ENCODE assay signal across 10 cellular contexts in the genomic region with DNA sequence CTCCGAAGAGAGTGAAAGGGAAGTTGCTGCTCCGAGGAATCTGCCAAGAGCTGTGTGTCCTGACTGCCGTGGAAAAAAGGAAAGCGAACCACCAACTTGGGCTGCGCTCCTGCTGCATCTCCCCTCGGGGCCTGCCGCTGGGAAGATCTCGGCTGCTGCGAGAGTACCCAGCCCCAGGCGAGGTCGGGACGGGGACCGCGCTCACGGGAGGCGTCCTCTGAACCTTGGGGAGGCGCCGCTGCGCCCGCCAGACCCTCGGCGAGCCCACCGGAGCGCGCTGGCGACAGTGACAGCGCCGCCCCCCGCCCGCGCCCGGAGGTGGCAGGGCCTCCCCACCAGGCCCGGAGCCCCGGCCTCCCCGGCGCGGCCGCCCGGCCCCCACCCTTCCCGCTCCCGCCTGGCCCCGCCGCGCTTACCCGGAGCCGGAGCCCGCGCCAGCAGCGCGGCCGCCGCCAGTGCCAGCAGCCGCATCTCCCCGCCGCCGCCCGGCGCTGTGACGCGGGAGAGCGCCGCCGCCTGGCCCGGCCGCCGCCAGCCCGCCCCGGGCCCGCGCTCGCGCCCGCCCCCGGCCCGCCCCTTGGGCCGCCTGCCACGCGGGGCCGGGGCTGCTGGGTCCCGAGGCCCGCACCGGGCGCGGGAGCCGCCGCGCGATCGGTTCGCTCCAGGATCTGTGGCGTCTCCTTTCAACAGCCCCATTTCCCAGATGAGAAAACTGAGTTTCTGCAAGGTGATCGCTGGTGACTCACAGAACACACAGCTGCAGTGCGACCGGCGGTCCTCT.
DNase-seq lines count a peak whose midpoint lies in the region; ATAC-seq lines count a peak whose summit lies in the region.
"Had no signal": no experiment of that assay in that cellular context is flagged by ENCODE, and none has a peak within 500 bp of the region (broad histone marks: within the 10 kb centered on the region; RNA-seq: fewer than 3 reads in every experiment).

A gene with protein sequence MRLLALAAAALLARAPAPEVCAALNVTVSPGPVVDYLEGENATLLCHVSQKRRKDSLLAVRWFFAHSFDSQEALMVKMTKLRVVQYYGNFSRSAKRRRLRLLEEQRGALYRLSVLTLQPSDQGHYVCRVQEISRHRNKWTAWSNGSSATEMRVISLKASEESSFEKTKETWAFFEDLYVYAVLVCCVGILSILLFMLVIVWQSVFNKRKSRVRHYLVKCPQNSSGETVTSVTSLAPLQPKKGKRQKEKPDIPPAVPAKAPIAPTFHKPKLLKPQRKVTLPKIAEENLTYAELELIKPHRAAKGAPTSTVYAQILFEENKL (minus strand): TSS at position 508 of the 781 bp plus-strand sequence. CDS start 37 bp downstream, at position 471.

- H3K9me3 Mint-ChIP-seq in stimulated activated effector memory CD8-positive, alpha-beta T cell treated with anti-CD3 and anti-CD28 coated beads, Interleukin-12 subunit alpha, Interleukin-12 subunit beta, amount 100 ng/mL, for 72 hours, result no peaks in the 10 kb centered on the region

- peak; percentile 49 for ATAC-seq in HG03175 (IDR thresholded peaks at IDR 0.05; ENCODE audit: unreplicated experiment)
- peak; percentile 56 for ATAC-seq in stimulated activated effector memory CD8-positive, alpha-beta T cell treated with anti-CD3 and anti-CD28 coated beads, Interleukin-12 subunit alpha, Interleukin-12 subunit beta, amount 100 ng/mL, for 72 hours
- ATAC-seq in HG03039 (IDR thresholded peaks at IDR 0.05; ENCODE audit: unreplicated experiment), result no peak
- ATAC-seq: HCT116 had no signal

- H3K4me3 ChIP-seq in effector memory CD4-positive, alpha-beta T cell (ENCODE audit: insufficient read depth, low read depth, low read length, poor library complexity, severe bottlenecking), result no peak within 1 kb of the TSS

- H3K4me3 Mint-ChIP-seq in stimulated activated effector memory CD8-positive, alpha-beta T cell treated with anti-CD3 and anti-CD28 coated beads, Interleukin-12 subunit alpha, Interleukin-12 subunit beta, amount 100 ng/mL, for 72 hours, result peak within 1 kb of the TSS; percentile 53

- no peaks in the 10 kb centered on the region for H3K36me3 Mint-ChIP-seq in stimulated activated effector memory CD8-positive, alpha-beta T cell treated with anti-CD3 and anti-CD28 coated beads, Interleukin-12 subunit alpha, Interleukin-12 subunit beta, amount 100 ng/mL, for 72 hours

- H3K27me3 ChIP-seq in effector memory CD4-positive, alpha-beta T cell (replicated peaks; ENCODE audit: control insufficient read depth, insufficient read depth, low read length, poor library complexity, severe bottlenecking), result peaks cover 7% of the 10 kb centered on the region

- no peaks in the 10 kb centered on the region for H3K36me3 ChIP-seq in effector memory CD4-positive, alpha-beta T cell (ENCODE audit: control insufficient read depth, insufficient read depth, low read length)

- no peak within 1 kb of the TSS for H3K27ac Mint-ChIP-seq in stimulated activated effector memory CD8-positive, alpha-beta T cell treated with anti-CD3 and anti-CD28 coated beads, Interleukin-12 subunit alpha, Interleukin-12 subunit beta, amount 100 ng/mL, for 72 hours

- H3K27ac ChIP-seq in caudate nucleus (ENCODE audit: low read depth, low read length), result peak within 1 kb of the TSS; percentile 46
- no peak within 1 kb of the TSS for H3K27ac ChIP-seq in effector memory CD4-positive, alpha-beta T cell (ENCODE audit: insufficient read depth, low read length, poor library complexity, severe bottlenecking)
- H3K27ac ChIP-seq: epithelial cell of prostate had no signal

- peaks cover 3% of the 10 kb centered on the region for H3K4me1 ChIP-seq in effector memory CD4-positive, alpha-beta T cell (ENCODE audit: control insufficient read depth, insufficient read depth, low read length, poor library complexity, severe bottlenecking)

- H3K4me1 Mint-ChIP-seq in stimulated activated effector memory CD8-positive, alpha-beta T cell treated with anti-CD3 and anti-CD28 coated beads, Interleukin-12 subunit alpha, Interleukin-12 subunit beta, amount 100 ng/mL, for 72 hours, result no peaks in the 10 kb centered on the region

- DNase-seq in Ammon's horn (ENCODE audit: low spot score) (peak; percentile 45), caudate nucleus (lab: John Stamatoyannopoulos, UW) (peak in 28 of 61 donors; percentile 18 to 71 (median 48)), iris pigment epithelial cell (ENCODE audit: low read depth) (peak; percentile 32)
- no peak for DNase-seq in stimulated activated effector memory CD8-positive, alpha-beta T cell treated with anti-CD3 and anti-CD28 coated beads, Interleukin-12 subunit alpha, Interleukin-12 subunit beta, amount 100 ng/mL, for 72 hours (ENCODE audit: low spot score in 2 of 2)
- no peak for DNase-seq in central memory CD4-positive, alpha-beta T cell
- no peak for DNase-seq in effector memory CD4-positive, alpha-beta T cell

- H3K9me3 ChIP-seq in effector memory CD4-positive, alpha-beta T cell (ENCODE audit: control insufficient read depth, low read length), result no peaks in the 10 kb centered on the region

Comparison
In these comparisons a context has a peak if more than half of its experiments do, and no peak if none do; other contexts are left out.
1. DNase-seq: peak in Ammon's horn (single experiment) and iris pigment epithelial cell (single experiment); none in stimulated activated effector memory CD8-positive, alpha-beta T cell treated with anti-CD3 and anti-CD28 coated beads, Interleukin-12 subunit alpha, Interleukin-12 subunit beta, amount 100 ng/mL, for 72 hours (0 of 2), central memory CD4-positive, alpha-beta T cell (single experiment) and effector memory CD4-positive, alpha-beta T cell (0 of 3).